Comparison of ENCODE assay signal across 8 cellular contexts in genomic region chr1:180228648-180229482, GRCh38. TPM values are rescaled to one million over a fixed set of nuclear protein-coding genes. Genes with fewer than 3 reads are reported as not detected.
A peak's percentile ranks its signal among the peaks of the same experiment; 100 is the strongest.
DNase-seq lines count a peak whose midpoint lies in the region; ATAC-seq and TF ChIP-seq lines count a peak whose summit lies in the region.

No MANE protein-coding gene starts in this region.

- H3K4me1 ChIP-seq in HCT116 (ENCODE audit: control insufficient read depth in 1 of 2, insufficient read depth in 2 of 2, low read length in 2 of 2) (peaks cover 10 to 28% of the 10 kb centered on the region in 2 experiments), foreskin keratinocyte (no peaks in the 10 kb centered on the region), psoas muscle (peaks cover 25% of the 10 kb centered on the region)

- no peak for ATAC-seq in HCT116
- peak; percentile 3 for ATAC-seq in foreskin keratinocyte
- peak in 3 of 4 donors; percentile 3 to 10 (median 7) for ATAC-seq in psoas muscle

- no peaks in the 10 kb centered on the region for H3K9me2 ChIP-seq in HCT116 (ENCODE audit: insufficient read depth)

- no peak for TF ChIP-seq RAD21 in HCT116 (IDR thresholded peaks at IDR 0.05; ENCODE audit: low read depth)

- DNase-seq in COR-L47 (lab: John Stamatoyannopoulos, UW): peak; percentile 24
- DNase-seq in HCT116 (ENCODE audit: low read depth, low spot score): no peak
- peak; percentile 17 for DNase-seq in T-helper 2 cell treated with Interferon-gamma antibody and Interleukin-4, amounts not matched to agents 5 μg/mL and 100 μg/mL, for 36 hours (ENCODE audit: low spot score)
- DNase-seq in foreskin keratinocyte: no peak
- DNase-seq in psoas muscle: no peak
- DNase-seq in MV-4-11 (lab: John Stamatoyannopoulos, UW): no peak
- no peak for DNase-seq in stimulated activated CD4-positive, alpha-beta T cell treated with anti-CD3 and anti-CD28 coated beads, Interleukin-4, amount 100 ng/mL, for 1 hour
- no peak for DNase-seq in NCI-H128 (lab: John Stamatoyannopoulos, UW; ENCODE audit: unreplicated experiment)

- no peaks in the 10 kb centered on the region for H3K9me3 Mint-ChIP-seq in T-helper 2 cell treated with Interferon-gamma antibody and Interleukin-4, amounts not matched to agents 5 μg/mL and 100 μg/mL, for 36 hours

- peaks cover 2% of the 10 kb centered on the region for H3K36me3 Mint-ChIP-seq in T-helper 2 cell treated with Interferon-gamma antibody and Interleukin-4, amounts not matched to agents 5 μg/mL and 100 μg/mL, for 36 hours (ENCODE audit: low read depth)

- H3K4me3 ChIP-seq in HCT116 (replicated peaks in 1 of 2; ENCODE audit: low read depth in 1 of 2, low read length in 2 of 2) (peak overlapping the region in 1 of 2 experiments; percentile 71; a peak in 3 of 4 replicates), psoas muscle (peak overlapping the region; percentile 76)

- no peaks in the 10 kb centered on the region for H3K36me3 ChIP-seq in HCT116 (ENCODE audit: control insufficient read depth in 1 of 2, insufficient read depth in 2 of 2, low read length in 2 of 2)
- H3K36me3 ChIP-seq in psoas muscle (ENCODE audit: insufficient read depth in 1 of 2, low read depth in 1 of 2): no peaks in the 10 kb centered on the region

- TF ChIP-seq POLR2A in HCT116 (IDR thresholded peaks at IDR 0.05; ENCODE audit: borderline replicate concordance, extremely low read depth, insufficient read depth, insufficient read length): no peak

- H3K9me3 ChIP-seq in HCT116 (ENCODE audit: control insufficient read depth in 1 of 2, insufficient read depth in 1 of 2, low read depth in 1 of 2, low read length in 2 of 2) (no peaks in the 10 kb centered on the region), psoas muscle (no peaks in the 10 kb centered on the region)

- H3K4me2 ChIP-seq in HCT116 (ENCODE audit: low read length): peak overlapping the region; percentile 100

- no peak overlapping the region for H2AFZ ChIP-seq in HCT116 (ENCODE audit: low read depth, low read length, poor library complexity, severe bottlenecking)

- intact Hi-C loops in HCT116 (cut with micrococcal nuclease): no loop called here
- intact Hi-C loops in psoas muscle (cut with DNase I): no loop called here

- H3K27ac ChIP-seq in HCT116 (ENCODE audit: low read depth, low read length) (no peak overlapping the region), foreskin keratinocyte (no peak overlapping the region), psoas muscle (no peak overlapping the region)

- H3K9ac ChIP-seq in HCT116 (ENCODE audit: low read length): no peak overlapping the region

- TF ChIP-seq CTCF in HCT116 (IDR thresholded peaks at IDR 0.05 in 2 of 3, conservative IDR thresholded peaks at IDR 0.05 in 1 of 3; ENCODE audit: borderline replicate concordance in 1 of 3, insufficient read depth in 1 of 3, low read depth in 2 of 3, low read length in 2 of 3): no peak
- TF ChIP-seq CTCF in foreskin keratinocyte (conservative IDR thresholded peaks at IDR 0.05): no peak
- no peak for TF ChIP-seq CTCF in psoas muscle (IDR thresholded peaks at IDR 0.05)

- POLR2A ChIA-PET in HCT116 (lab: Charles Lee): no interaction called here

- H3K27me3 ChIP-seq in HCT116 (ENCODE audit: insufficient read depth, low read length) (0 out of 2 replicates have a peak, but pooled peaks cover 8% of the 10 kb centered on the region), foreskin keratinocyte (peaks cover 99% of the 10 kb centered on the region), psoas muscle (ENCODE audit: insufficient read depth in 3 of 3, low read length in 2 of 3) (peaks cover 5 to 98% (median 48%) of the 10 kb centered on the region in 3 donors)

- WGBS in psoas muscle, 3 donors: 3 to 5% (median 4%) methylated on average over 53 to 57 of the region's 57 CpGs

- peaks cover 9% of the 10 kb centered on the region for H3K4me1 Mint-ChIP-seq in T-helper 2 cell treated with Interferon-gamma antibody and Interleukin-4, amounts not matched to agents 5 μg/mL and 100 μg/mL, for 36 hours (ENCODE audit: low read depth)

- RAD21 ChIA-PET in HCT116 (lab: Charles Lee; ENCODE audit: low non-redundant PET in 1 of 2, low total read pairs in 2 of 2, uncharacterized antibody in 2 of 2, unreplicated experiment in 2 of 2): no interaction called here

- H3K79me2 ChIP-seq in HCT116 (ENCODE audit: insufficient read depth, low read length): no peaks in the 10 kb centered on the region

- CTCF ChIA-PET in HCT116 (lab: Charles Lee): no interaction called here

- no peak overlapping the region for H3K27ac Mint-ChIP-seq in T-helper 2 cell treated with Interferon-gamma antibody and Interleukin-4, amounts not matched to agents 5 μg/mL and 100 μg/mL, for 36 hours

- H4K20me1 ChIP-seq in HCT116 (ENCODE audit: insufficient read depth): no peaks in the 10 kb centered on the region

- peak overlapping the region; percentile 66 for H3K4me3 Mint-ChIP-seq in T-helper 2 cell treated with Interferon-gamma antibody and Interleukin-4, amounts not matched to agents 5 μg/mL and 100 μg/mL, for 36 hours

- H3K27me3 Mint-ChIP-seq in T-helper 2 cell treated with Interferon-gamma antibody and Interleukin-4, amounts not matched to agents 5 μg/mL and 100 μg/mL, for 36 hours (ENCODE audit: low read depth): peaks cover 82% of the 10 kb centered on the region

- BruUV-seq in HCT116 (replicated peaks; lab: Mats Ljungman, UMichigan): no TSS peak

TF ChIP-seq in HCT116, 20 proteins besides CTCF, POLR2A, EP300 and RAD21:
- TF ChIP-seq CBX3 (IDR thresholded peaks at IDR 0.05; ENCODE audit: low read depth): no peak
- TF ChIP-seq TCF7L2 (IDR thresholded peaks at IDR 0.05; ENCODE audit: borderline replicate concordance, extremely low read depth, insufficient read depth, insufficient read length): no peak
- TF ChIP-seq MAX (IDR thresholded peaks at IDR 0.05): no peak
- TF ChIP-seq FOSL1 (IDR thresholded peaks at IDR 0.05; ENCODE audit: low read depth): no peak
- TF ChIP-seq CEBPB (IDR thresholded peaks at IDR 0.05; ENCODE audit: low read depth): no peak
- TF ChIP-seq ZFX (IDR thresholded peaks at IDR 0.05): no peak
- no peak for TF ChIP-seq ELF1 (IDR thresholded peaks at IDR 0.05; ENCODE audit: borderline replicate concordance, low read depth)
- no peak for TF ChIP-seq EZH2 (IDR thresholded peaks at IDR 0.05)
- no peak for TF ChIP-seq EZH2phosphoT487 (IDR thresholded peaks at IDR 0.05; ENCODE audit: borderline replicate concordance)
- TF ChIP-seq POLR2AphosphoS5 (IDR thresholded peaks at IDR 0.05; ENCODE audit: low read depth, low read length): no peak
- no peak for TF ChIP-seq YY1 (IDR thresholded peaks at IDR 0.05; ENCODE audit: extremely low read depth, insufficient replicate concordance, low read depth, low read length)
- no peak for TF ChIP-seq SRF (IDR thresholded peaks at IDR 0.05; ENCODE audit: low read depth)
- TF ChIP-seq ATF3 (IDR thresholded peaks at IDR 0.05): no peak

RNA-seq across cellular contexts. Expression of gene LHX4, which starts 1.2 kb away (rescaled TPM):
- total RNA-seq in HCT116 (2021; ENCODE audit: unreplicated experiment) (0.44 TPM), foreskin keratinocyte (not detected in 2 replicates), psoas muscle (not detected)
- 0.31 TPM in 2 replicates for polyA plus RNA-seq in HCT116 (2012)
- polyA plus RNA-seq in foreskin keratinocyte (not detected in 2 replicates), psoas muscle (under 1 TPM in 2 of 3 donors, not detected in 1; 0.01 to 0.04 TPM)

Comparison
In these comparisons a context has a peak if more than half of its experiments do, and no peak if none do; other contexts are left out.
1. DNase-seq: peak in COR-L47 (single experiment) and T-helper 2 cell treated with Interferon-gamma antibody and Interleukin-4, amounts not matched to agents 5 μg/mL and 100 μg/mL, for 36 hours (single experiment); none in HCT116 (single experiment), foreskin keratinocyte (0 of 2), psoas muscle (0 of 2), MV-4-11 (single experiment), stimulated activated CD4-positive, alpha-beta T cell treated with anti-CD3 and anti-CD28 coated beads, Interleukin-4, amount 100 ng/mL, for 1 hour (single experiment) and NCI-H128 (single experiment).